Comparison of ENCODE assay signal across 9 cellular contexts in the genomic region with DNA sequence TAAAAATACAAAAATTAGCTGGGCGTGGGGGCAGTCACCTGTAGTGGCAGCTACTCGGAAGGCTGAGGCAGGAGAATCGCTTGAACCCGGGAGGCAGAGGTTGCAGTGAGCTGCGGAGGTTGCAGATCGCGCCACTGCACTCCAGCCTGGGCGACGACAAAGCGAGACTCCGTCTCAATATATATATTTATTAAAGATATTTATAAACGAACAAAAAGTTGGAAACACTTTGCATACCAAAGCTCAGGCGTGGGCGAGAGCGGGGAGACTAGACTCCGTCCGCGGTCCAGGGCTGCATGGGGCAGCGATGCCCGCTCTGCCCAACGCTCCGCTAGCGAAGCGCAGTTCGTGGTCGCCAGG. TPM values are rescaled to one million over a fixed set of nuclear protein-coding genes. Genes with fewer than 3 reads are reported as not detected.
DNase-seq lines count a peak whose midpoint lies in the region; ATAC-seq and TF ChIP-seq lines count a peak whose summit lies in the region.
"Had no signal": no experiment of that assay in that cellular context is flagged by ENCODE, and none has a peak within 500 bp of the region (broad histone marks: within the 10 kb centered on the region; RNA-seq: fewer than 3 reads in every experiment).

No MANE protein-coding gene starts in this region.

- no peak for TF ChIP-seq POLR2A in breast epithelium (IDR thresholded peaks at IDR 0.05)

- H3K27me3 ChIP-seq in breast epithelium, result no peaks in the 10 kb centered on the region
- peaks cover 0 to 10% of the 10 kb centered on the region in 2 experiments for H3K27me3 ChIP-seq in mesenchymal stem cell (ENCODE audit: control insufficient read depth in 1 of 2, insufficient read depth in 1 of 2, low read length in 2 of 2)
- no peaks in the 10 kb centered on the region for H3K27me3 ChIP-seq in thymus (ENCODE audit: control insufficient read depth, insufficient read depth)

- DNase-seq in activated T-cell treated with anti-CD3 and anti-CD28 coated beads, Interleukin-2, amount 50 U/mL, for 72 hours, result no peak
- DNase-seq in activated T-cell treated with anti-CD3 and anti-CD28 coated beads, Interleukin-2, amount 50 U/mL, for 1 hour, result no peak
- DNase-seq in breast epithelium (ENCODE audit: low spot score in 2 of 2) (no peak), mesenchymal stem cell (no peak), glutamatergic neuron (no peak), GM19240 (ENCODE audit: insufficient read length, low spot score) (no peak)

- no peak overlapping the region for H2BK5ac ChIP-seq in mesenchymal stem cell (ENCODE audit: low read depth, low read length, poor library complexity, severe bottlenecking)

- H2AFZ ChIP-seq in mesenchymal stem cell (ENCODE audit: low read depth, low read length), result peak overlapping the region; percentile 70

- H3K4me3 Mint-ChIP-seq in activated T-cell treated with anti-CD3 and anti-CD28 coated beads, Interleukin-2, amount 50 U/mL, for 72 hours, result peak overlapping the region; percentile 62 to 84
- no peak overlapping the region for H3K4me3 Mint-ChIP-seq in glutamatergic neuron (ENCODE audit: unreplicated experiment)

- H4K91ac ChIP-seq in mesenchymal stem cell (ENCODE audit: low read length), result no peak overlapping the region

- H3K36me3 ChIP-seq in breast epithelium (no peaks in the 10 kb centered on the region), mesenchymal stem cell (ENCODE audit: control insufficient read depth in 1 of 2, insufficient read depth in 2 of 2, low read depth in 1 of 2, low read length in 2 of 2) (no peaks in the 10 kb centered on the region), thymus (ENCODE audit: control insufficient read depth, insufficient read depth) (no peaks in the 10 kb centered on the region)

- H3K4me2 ChIP-seq in mesenchymal stem cell (ENCODE audit: low read length, poor library complexity, severe bottlenecking), result peak overlapping the region; percentile 74

- H2BK120ac ChIP-seq in mesenchymal stem cell (ENCODE audit: low read depth, low read length), result no peak overlapping the region

- 56% methylated on average over 16 of the region's 26 CpGs for WGBS in mesenchymal stem cell
- 65% methylated on average over 26 of the region's 26 CpGs for WGBS in thymus

- peaks cover 45% of the 10 kb centered on the region for H3K4me1 Mint-ChIP-seq in activated T-cell treated with anti-CD3 and anti-CD28 coated beads, Interleukin-2, amount 50 U/mL, for 72 hours (ENCODE audit: low read depth)
- peaks cover 2% of the 10 kb centered on the region for H3K4me1 Mint-ChIP-seq in glutamatergic neuron (ENCODE audit: low read depth, unreplicated experiment)

- no peak overlapping the region for H3K4ac ChIP-seq in mesenchymal stem cell (ENCODE audit: low read depth in 1 of 2, low read length in 2 of 2)

- no peaks in the 10 kb centered on the region for H3K79me1 ChIP-seq in mesenchymal stem cell (replicated peaks; ENCODE audit: low read length, poor library complexity, severe bottlenecking)

- no peaks in the 10 kb centered on the region for H3K36me3 Mint-ChIP-seq in activated T-cell treated with anti-CD3 and anti-CD28 coated beads, Interleukin-2, amount 50 U/mL, for 72 hours (ENCODE audit: insufficient read depth in 2 of 2)
- H3K36me3 Mint-ChIP-seq in glutamatergic neuron (ENCODE audit: unreplicated experiment), result peaks cover 4% of the 10 kb centered on the region

- no peak for ATAC-seq in activated T-cell treated with anti-CD3 and anti-CD28 coated beads, Interleukin-2, amount 50 U/mL, for 72 hours (replicated peaks in 1 of 2)
- ATAC-seq in SK-N-SH treated with all-trans-retinoic acid at 6 μM for 48 hours, result no peak

- H3K27ac Mint-ChIP-seq in activated T-cell treated with anti-CD3 and anti-CD28 coated beads, Interleukin-2, amount 50 U/mL, for 72 hours, result no peak overlapping the region
- H3K27ac Mint-ChIP-seq in glutamatergic neuron (ENCODE audit: unreplicated experiment), result no peak overlapping the region

- peak overlapping the region; percentile 45 for H4K8ac ChIP-seq in mesenchymal stem cell (ENCODE audit: low read length)

- H3K9me3 ChIP-seq in breast epithelium (no peaks in the 10 kb centered on the region), mesenchymal stem cell (ENCODE audit: control insufficient read depth, low read length) (no peaks in the 10 kb centered on the region), thymus (ENCODE audit: control insufficient read depth) (no peaks in the 10 kb centered on the region)

- H3K27ac ChIP-seq in breast epithelium (peak overlapping the region in 1 of 2 donors; percentile 24), mesenchymal stem cell (ENCODE audit: low read length, poor library complexity, severe bottlenecking) (no peak overlapping the region), thymus (ENCODE audit: low read depth) (no peak overlapping the region)
- H3K27ac ChIP-seq: C4-2B had no signal

- no peak overlapping the region for H2BK12ac ChIP-seq in mesenchymal stem cell (ENCODE audit: low read length in 2 of 2)

- no peaks in the 10 kb centered on the region for H3K4me1 ChIP-seq in breast epithelium
- peaks cover 13% of the 10 kb centered on the region for H3K4me1 ChIP-seq in mesenchymal stem cell (ENCODE audit: control insufficient read depth, insufficient read depth, low read depth, low read length)
- peaks cover 4% of the 10 kb centered on the region for H3K4me1 ChIP-seq in thymus (ENCODE audit: control insufficient read depth, insufficient read depth, low read length)

- no peak overlapping the region for H3K14ac ChIP-seq in mesenchymal stem cell (ENCODE audit: low read length in 2 of 2)

- H2AK5ac ChIP-seq in mesenchymal stem cell (ENCODE audit: low read length, severe bottlenecking), result no peak overlapping the region

- no peaks in the 10 kb centered on the region for H3K9me3 Mint-ChIP-seq in activated T-cell treated with anti-CD3 and anti-CD28 coated beads, Interleukin-2, amount 50 U/mL, for 72 hours
- H3K9me3 Mint-ChIP-seq in glutamatergic neuron (ENCODE audit: unreplicated experiment), result peaks cover 4% of the 10 kb centered on the region

- peak overlapping the region; percentile 77 for H3K9ac ChIP-seq in mesenchymal stem cell (ENCODE audit: low read length)

- H3K27me3 Mint-ChIP-seq in activated T-cell treated with anti-CD3 and anti-CD28 coated beads, Interleukin-2, amount 50 U/mL, for 72 hours (ENCODE audit: low read depth), result peaks cover 7% of the 10 kb centered on the region
- peaks cover 3% of the 10 kb centered on the region for H3K27me3 Mint-ChIP-seq in glutamatergic neuron (ENCODE audit: unreplicated experiment)

- intact Hi-C loops in breast epithelium (cut with DNase I; ENCODE audit: low total_unique reads), result loop anchor here (5.0 kb wide), 1 partner anchor 81 kb away; no protein-coding TSS in a partner anchor

- no peak for TF ChIP-seq CTCF in breast epithelium (IDR thresholded peaks at IDR 0.05)
- TF ChIP-seq CTCF in glutamatergic neuron (IDR thresholded peaks at IDR 0.05; ENCODE audit: partially characterized antibody, unreplicated experiment), result no peak

- no peak overlapping the region for H2BK15ac ChIP-seq in mesenchymal stem cell (ENCODE audit: low read depth, poor library complexity, severe bottlenecking)

- peak overlapping the region; percentile 47 to 77 (median 53) for H3K4me3 ChIP-seq in breast epithelium
- H3K4me3 ChIP-seq in mesenchymal stem cell (ENCODE audit: insufficient read depth in 1 of 2, low read depth in 1 of 2, low read length in 2 of 2), result peak overlapping the region; percentile 55 to 65
- peak overlapping the region; percentile 67 for H3K4me3 ChIP-seq in thymus (ENCODE audit: low read length)

- H3K18ac ChIP-seq in mesenchymal stem cell (ENCODE audit: low read depth in 1 of 2, low read length in 2 of 2), result peak overlapping the region in 1 of 2 experiments; percentile 87

- H3K23ac ChIP-seq in mesenchymal stem cell (ENCODE audit: low read length in 2 of 2), result no peak overlapping the region

TF ChIP-seq in SK-N-SH treated with all-trans-retinoic acid at 6 μM for 48 hours, 23 proteins besides CTCF, POLR2A, EP300 and RAD21 (continues in another document):
- TF ChIP-seq GLIS3 (CRISPR knock-in tag; IDR thresholded peaks at IDR 0.05) (no peak), ESRRG (CRISPR knock-in tag; IDR thresholded peaks at IDR 0.05) (no peak), BACH2 (CRISPR knock-in tag; IDR thresholded peaks at IDR 0.05; ENCODE audit: borderline replicate concordance) (no peak), RARB (CRISPR knock-in tag; IDR thresholded peaks at IDR 0.05) (no peak), TOX (CRISPR knock-in tag; IDR thresholded peaks at IDR 0.05; ENCODE audit: borderline replicate concordance) (no peak), ARNTL (CRISPR knock-in tag; IDR thresholded peaks at IDR 0.05; ENCODE audit: borderline replicate concordance, low read depth) (no peak), ZNF8 (CRISPR knock-in tag; IDR thresholded peaks at IDR 0.05) (no peak)
- TF ChIP-seq, protein P1, sequence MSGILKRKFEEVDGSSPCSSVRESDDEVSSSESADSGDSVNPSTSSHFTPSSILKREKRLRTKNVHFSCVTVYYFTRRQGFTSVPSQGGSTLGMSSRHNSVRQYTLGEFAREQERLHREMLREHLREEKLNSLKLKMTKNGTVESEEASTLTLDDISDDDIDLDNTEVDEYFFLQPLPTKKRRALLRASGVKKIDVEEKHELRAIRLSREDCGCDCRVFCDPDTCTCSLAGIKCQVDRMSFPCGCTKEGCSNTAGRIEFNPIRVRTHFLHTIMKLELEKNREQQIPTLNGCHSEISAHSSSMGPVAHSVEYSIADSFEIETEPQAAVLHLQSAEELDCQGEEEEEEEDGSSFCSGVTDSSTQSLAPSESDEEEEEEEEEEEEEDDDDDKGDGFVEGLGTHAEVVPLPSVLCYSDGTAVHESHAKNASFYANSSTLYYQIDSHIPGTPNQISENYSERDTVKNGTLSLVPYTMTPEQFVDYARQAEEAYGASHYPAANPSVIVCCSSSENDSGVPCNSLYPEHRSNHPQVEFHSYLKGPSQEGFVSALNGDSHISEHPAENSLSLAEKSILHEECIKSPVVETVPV (CRISPR knock-in tag; IDR thresholded peaks at IDR 0.05), result no peak

RNA-seq across cellular contexts. Expression of a gene that starts 7.9 kb away (rescaled TPM):
- under 1 TPM; 0.35 to 0.53 TPM for total RNA-seq in activated T-cell treated with anti-CD3 and anti-CD28 coated beads, Interleukin-2, amount 50 U/mL, for 72 hours
- 1 to 10 TPM in 1 of 3 donors, under 1 TPM in 1, not detected in 1; 0.98 to 1.3 TPM for total RNA-seq in breast epithelium
- not detected for polyA plus RNA-seq in mesenchymal stem cell (2013, experiment 1 of 2)
- not detected for polyA plus RNA-seq in mesenchymal stem cell (2013, experiment 2 of 2)
- 0.34 TPM for polyA plus RNA-seq in thymus
- not detected for total RNA-seq in glutamatergic neuron (ENCODE audit: unreplicated experiment)

RNA-seq across cellular contexts. Expression of a gene that starts 38.0 kb away (rescaled TPM):
- 1 to 10 TPM in 1 of 2 donors, under 1 TPM in 1; 0.53 to 1.0 TPM for total RNA-seq in activated T-cell treated with anti-CD3 and anti-CD28 coated beads, Interleukin-2, amount 50 U/mL, for 72 hours
- total RNA-seq in breast epithelium, result 10 to 100 TPM; 15.5 to 61.5 (median 57.0) TPM
- polyA plus RNA-seq in mesenchymal stem cell (2013, experiment 1 of 2), result 0.04 TPM
- 0.05 TPM for polyA plus RNA-seq in mesenchymal stem cell (2013, experiment 2 of 2)
- 1.3 TPM for polyA plus RNA-seq in thymus
- total RNA-seq in glutamatergic neuron (ENCODE audit: unreplicated experiment), result 70.5 TPM

Comparison
In these comparisons a context has a peak if more than half of its experiments do, and no peak if none do; other contexts are left out.
1. RNA of a gene that starts 38.0 kb away (total RNA-seq): 70.5 TPM in glutamatergic neuron (single experiment) and 15.5 to 61.5 TPM in breast epithelium; 0.53 to 1.0 TPM in activated T-cell treated with anti-CD3 and anti-CD28 coated beads, Interleukin-2, amount 50 U/mL, for 72 hours; every median in the first group is over 4 times any median in the second.
2. Peak in every context shown above with its lines, with median percentiles within 50 percentile points of each other: H3K4me3 ChIP-seq.